ENCODE assay signal across 22 cellular contexts in genomic region chr18:8505036-8505435, GRCh38.
"Had no signal": no experiment of that assay in that cellular context is flagged by ENCODE, and none has a peak within 500 bp of the region (broad histone marks: within the 10 kb centered on the region; RNA-seq: fewer than 3 reads in every experiment).

No MANE protein-coding gene starts in this region.

- H3K27me3 ChIP-seq: cardiac muscle cell had no signal

- H3K4me3 ChIP-seq: cardiac muscle cell had no signal

- H3K36me3 ChIP-seq: cardiac muscle cell had no signal

- DNase-seq: activated CD4-positive, alpha-beta T cell treated with anti-CD3 and anti-CD28 coated beads, Interleukin-2, amount 10 ng/mL, durations not matched to agents 24 days and 14 days; activated CD4-positive, alpha-beta T cell treated with anti-CD3 and anti-CD28 coated beads, Interleukin-2, amount 50 U/mL, for 4 hours; activated CD8-positive, alpha-beta T cell treated with anti-CD3 and anti-CD28 coated beads for 36 hours; activated gamma-delta T cell treated with Interleukin-2 at 50 U/mL for 16 hours; activated naive CD4-positive, alpha-beta T cell treated with anti-CD3 and anti-CD28 coated beads, Interleukin-2, amount 10 ng/mL, durations not matched to agents 7 days and 5 days; activated T-cell treated with anti-CD3 and anti-CD28 coated beads for 4 hours; activated T-cell treated with anti-CD3 and anti-CD28 coated beads, Interleukin-2, amount 50 U/mL, for 4 hours; amniotic stem cell; aorta; Karpas-422; KBM-7; NCI-H1105; NCI-H1417 treated with DMSO at 0.1 percent for 48 hours; NCI-H187 treated with DMSO at 0.1 percent for 48 hours; NCI-H2081; NCI-H510A; NCI-H82; OCI-M1; SIG-M5 had no signal

- H3K27ac ChIP-seq: cardiac muscle cell had no signal

- ATAC-seq: activated CD8-positive, alpha-beta T cell treated with anti-CD3 and anti-CD28 coated beads for 36 hours; activated T-cell treated with anti-CD3 and anti-CD28 coated beads, Interleukin-2, amount 50 U/mL, for 4 hours; HepG2; Panc1 had no signal
